In the genomic region with DNA sequence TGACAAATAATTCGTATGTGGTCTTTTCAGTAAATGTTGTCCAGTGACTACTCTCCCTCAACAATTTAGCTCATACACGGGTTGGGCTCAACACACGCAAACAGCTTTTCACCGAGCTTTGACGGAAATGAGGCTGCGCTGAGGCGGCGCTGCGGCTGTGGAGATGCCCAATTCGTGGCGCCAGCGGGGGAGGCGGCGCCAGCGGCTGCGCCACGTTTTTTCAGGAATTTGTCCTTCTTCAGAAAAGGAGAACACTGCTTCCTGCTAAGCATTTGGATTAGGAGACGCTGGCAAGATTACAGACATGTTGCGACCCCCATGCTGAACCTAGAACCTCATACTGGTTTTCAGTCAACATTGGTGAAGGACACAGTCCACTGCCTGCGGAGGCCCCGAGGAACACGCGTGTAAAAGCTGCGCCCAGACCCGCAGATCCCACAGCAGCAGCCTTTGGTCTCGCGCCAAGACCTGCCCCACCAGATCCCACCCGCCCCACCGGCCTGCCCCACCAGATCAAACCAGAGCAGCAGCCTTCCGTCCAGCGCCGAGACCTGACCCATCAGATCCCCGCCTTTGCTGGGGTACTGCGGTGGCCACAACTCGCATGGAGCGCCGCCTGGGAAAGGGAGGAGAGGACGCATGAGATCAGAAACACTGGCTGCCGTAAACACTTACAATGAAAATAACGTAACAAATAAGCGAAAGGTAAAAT, we compare ENCODE assay signal across 20 cellular contexts.
DNase-seq lines count a peak whose midpoint lies in the region; TF ChIP-seq lines count a peak whose summit lies in the region.
"Had no signal": no experiment of that assay in that cellular context is flagged by ENCODE, and none has a peak within 500 bp of the region (broad histone marks: within the 10 kb centered on the region; RNA-seq: fewer than 3 reads in every experiment).

No MANE protein-coding gene starts in this region.

- H3K27me3 Mint-ChIP-seq in osteocyte (ENCODE audit: unreplicated experiment), result peaks cover 27% of the 10 kb centered on the region
- H3K27me3 Mint-ChIP-seq: CD4-positive, CD25-positive, alpha-beta regulatory T cell had no signal

- intact Hi-C loops in testis (cut with DNase I; ENCODE audit: low total_unique reads) (no loop called here), vagina (cut with DNase I) (no loop called here), breast epithelium (cut with DNase I; ENCODE audit: low total_unique reads) (no loop called here)

- TF ChIP-seq POLR2A in testis (IDR thresholded peaks at IDR 0.05) (no peak), vagina (IDR thresholded peaks at IDR 0.05) (no peak), breast epithelium (IDR thresholded peaks at IDR 0.05) (no peak)

- peaks cover 19% of the 10 kb centered on the region for H3K4me1 Mint-ChIP-seq in osteocyte (ENCODE audit: unreplicated experiment)
- H3K4me1 Mint-ChIP-seq: CD4-positive, CD25-positive, alpha-beta regulatory T cell; CD8-positive, alpha-beta memory T cell had no signal

- H3K36me3 ChIP-seq in testis (ENCODE audit: low read depth, missing control alignments), result no peaks in the 10 kb centered on the region
- no peaks in the 10 kb centered on the region for H3K36me3 ChIP-seq in vagina
- no peaks in the 10 kb centered on the region for H3K36me3 ChIP-seq in breast epithelium
- H3K36me3 ChIP-seq: BE2C had no signal

- no peaks in the 10 kb centered on the region for H3K36me3 Mint-ChIP-seq in osteocyte (ENCODE audit: unreplicated experiment)
- H3K36me3 Mint-ChIP-seq: CD4-positive, CD25-positive, alpha-beta regulatory T cell; CD8-positive, alpha-beta memory T cell; IgD-negative memory B cell had no signal

- H3K27ac Mint-ChIP-seq in osteocyte (ENCODE audit: unreplicated experiment), result no peak overlapping the region
- H3K27ac Mint-ChIP-seq: CD4-positive, CD25-positive, alpha-beta regulatory T cell; HFFc6; IgD-negative memory B cell had no signal

- no peak overlapping the region for H3K4me3 Mint-ChIP-seq in osteocyte (ENCODE audit: unreplicated experiment)
- H3K4me3 Mint-ChIP-seq: CD4-positive, CD25-positive, alpha-beta regulatory T cell; CD8-positive, alpha-beta memory T cell; HFFc6; IgD-negative memory B cell had no signal

- H3K27me3 ChIP-seq in testis, result no peaks in the 10 kb centered on the region
- H3K27me3 ChIP-seq in vagina, result no peaks in the 10 kb centered on the region
- no peaks in the 10 kb centered on the region for H3K27me3 ChIP-seq in breast epithelium
- H3K27me3 ChIP-seq: BE2C had no signal

- H3K4me3 ChIP-seq in coronary artery (no peak overlapping the region), testis (peak overlapping the region in 1 of 2 donors; percentile 51), vagina (no peak overlapping the region), breast epithelium (no peak overlapping the region)

- H3K27ac ChIP-seq in coronary artery (no peak overlapping the region), testis (no peak overlapping the region), vagina (no peak overlapping the region), breast epithelium (no peak overlapping the region)

- H3K9me3 Mint-ChIP-seq in osteocyte (ENCODE audit: unreplicated experiment), result no peaks in the 10 kb centered on the region
- H3K9me3 Mint-ChIP-seq: CD8-positive, alpha-beta memory T cell; IgD-negative memory B cell had no signal

- no peak for TF ChIP-seq CTCF in coronary artery (IDR thresholded peaks at IDR 0.05)
- TF ChIP-seq CTCF in osteocyte (IDR thresholded peaks at IDR 0.05), result no peak
- no peak for TF ChIP-seq CTCF in testis (IDR thresholded peaks at IDR 0.05)
- TF ChIP-seq CTCF in vagina (IDR thresholded peaks at IDR 0.05), result no peak
- TF ChIP-seq CTCF in breast epithelium (IDR thresholded peaks at IDR 0.05), result no peak

- H3K4me1 ChIP-seq in testis (no peaks in the 10 kb centered on the region), vagina (no peaks in the 10 kb centered on the region), breast epithelium (no peaks in the 10 kb centered on the region)
- H3K4me1 ChIP-seq: BE2C had no signal

- DNase-seq in coronary artery (ENCODE audit: low spot score) (peak; percentile 57), osteocyte (ENCODE audit: extremely low spot score, unreplicated experiment) (peak; percentile 79), testis (peak; percentile 36), vagina (ENCODE audit: extremely low spot score in 2 of 2) (peak; percentile 49 to 64), breast epithelium (ENCODE audit: low spot score in 2 of 2) (no peak)
- DNase-seq in effector CD4-positive, alpha-beta T cell, result no peak
- no peak for DNase-seq in stimulated activated naive CD4-positive, alpha-beta T cell treated with Interleukin-2 at 50 U/mL for 16 hours (lab: John Stamatoyannopoulos, UW)
- DNase-seq: ACHN; BE2C; C1 segment of cervical spinal cord; CD4-positive, CD25-positive, alpha-beta regulatory T cell; CD8-positive, alpha-beta memory T cell; COR-L47; DMS 273 treated with DMSO at 0.1 percent for 48 hours; DMS53; DND-41; GOT3; H7; HFFc6 had no signal

- H3K9me3 ChIP-seq in testis (no peaks in the 10 kb centered on the region), vagina (no peaks in the 10 kb centered on the region), breast epithelium (no peaks in the 10 kb centered on the region)
- H3K9me3 ChIP-seq: BE2C had no signal

- WGBS in testis, 2 donors, result 74 to 79% methylated on average over 41 of the region's 41 CpGs

Comparison
In these comparisons a context has a peak if more than half of its experiments do, and no peak if none do; other contexts are left out.
1. DNase-seq: peak in coronary artery (single experiment), osteocyte (single experiment), testis (single experiment) and vagina (2 of 2); none in effector CD4-positive, alpha-beta T cell (single experiment), breast epithelium (0 of 2) and stimulated activated naive CD4-positive, alpha-beta T cell treated with Interleukin-2 at 50 U/mL for 16 hours (single experiment).